12 cellular contexts compared by ENCODE assay signal in the genomic region with DNA sequence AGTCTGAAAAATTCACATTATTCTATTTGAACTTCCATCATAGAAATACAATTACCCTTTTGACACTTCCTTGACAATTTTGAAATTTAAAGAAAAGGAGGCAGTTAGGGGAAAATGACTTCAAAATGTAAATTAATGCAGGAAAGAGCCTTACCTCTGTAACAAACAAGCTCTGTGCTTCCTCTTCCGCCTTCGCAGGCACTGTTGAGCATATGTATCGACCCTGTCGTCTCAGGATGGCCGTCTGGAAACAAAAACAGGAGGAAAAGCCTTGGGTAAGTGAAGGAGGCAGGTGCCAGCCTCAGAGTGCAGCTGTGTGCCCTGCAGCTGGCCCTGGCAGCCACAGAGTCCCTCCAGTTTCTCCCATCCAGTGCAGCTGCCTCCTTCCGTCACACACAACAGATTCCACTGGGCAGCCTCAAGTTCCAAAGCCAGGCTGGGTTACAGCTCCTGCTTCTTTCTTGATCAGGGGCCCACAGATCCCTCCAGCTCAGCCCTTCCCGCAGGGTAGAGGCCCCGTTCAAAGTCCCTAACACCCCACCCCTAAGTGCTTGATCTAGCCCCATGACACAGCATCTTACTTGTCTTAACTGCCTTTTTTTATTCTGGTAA. TPM values are rescaled to one million over a fixed set of nuclear protein-coding genes. Genes with fewer than 3 reads are reported as not detected.
DNase-seq lines count a peak whose midpoint lies in the region; ATAC-seq and TF ChIP-seq lines count a peak whose summit lies in the region.
"Had no signal": no experiment of that assay in that cellular context is flagged by ENCODE, and none has a peak within 500 bp of the region (broad histone marks: within the 10 kb centered on the region; RNA-seq: fewer than 3 reads in every experiment).

No MANE protein-coding gene starts in this region.

- no peak for ATAC-seq in left ventricle myocardium superior
- no peak for ATAC-seq in GM21381 (IDR thresholded peaks at IDR 0.05; ENCODE audit: unreplicated experiment)

- H3K27ac ChIP-seq in left ventricle myocardium inferior (replicated peaks) (peak overlapping the region; percentile 75), vagina (peak overlapping the region; percentile 36), colonic mucosa (no peak overlapping the region)
- H3K27ac ChIP-seq: C4-2B, KMS-11, parathyroid adenoma had no signal

- H3K4me3 ChIP-seq in left ventricle myocardium inferior = no peak overlapping the region
- no peak overlapping the region for H3K4me3 ChIP-seq in vagina
- no peak overlapping the region for H3K4me3 ChIP-seq in colonic mucosa

- peak overlapping the region; percentile 60 for H3K4me3 Mint-ChIP-seq in activated T-helper 1 cell treated with anti-CD3 and anti-CD28 coated beads, Interleukin-12 subunit alpha, Interleukin-12 subunit beta, Interleukin-2, Interleukin-4 antibody, amounts not matched to agents 30 ng/mL and 10 ng/mL and 1 ng/mL, durations not matched to agents 14 hours and 24 hours and 36 hours

- peak overlapping the region; percentile 84 for H3K27ac Mint-ChIP-seq in activated T-helper 1 cell treated with anti-CD3 and anti-CD28 coated beads, Interleukin-12 subunit alpha, Interleukin-12 subunit beta, Interleukin-2, Interleukin-4 antibody, amounts not matched to agents 30 ng/mL and 10 ng/mL and 1 ng/mL, durations not matched to agents 14 hours and 24 hours and 36 hours

- peaks cover 30% of the 10 kb centered on the region for H3K36me3 Mint-ChIP-seq in activated T-helper 1 cell treated with anti-CD3 and anti-CD28 coated beads, Interleukin-12 subunit alpha, Interleukin-12 subunit beta, Interleukin-2, Interleukin-4 antibody, amounts not matched to agents 30 ng/mL and 10 ng/mL and 1 ng/mL, durations not matched to agents 14 hours and 24 hours and 36 hours (ENCODE audit: low read depth)

- no peaks in the 10 kb centered on the region for H3K27me3 ChIP-seq in left ventricle myocardium inferior (ENCODE audit: low read depth)
- no peaks in the 10 kb centered on the region for H3K27me3 ChIP-seq in vagina
- no peaks in the 10 kb centered on the region for H3K27me3 ChIP-seq in colonic mucosa

- H3K9me3 ChIP-seq in left ventricle myocardium inferior (replicated peaks) (peaks cover 19% of the 10 kb centered on the region), vagina (no peaks in the 10 kb centered on the region), colonic mucosa (no peaks in the 10 kb centered on the region)

- TF ChIP-seq CTCF in left ventricle myocardium inferior (IDR thresholded peaks at IDR 0.05; ENCODE audit: borderline replicate concordance) (no peak), vagina (IDR thresholded peaks at IDR 0.05) (no peak), colonic mucosa (IDR thresholded peaks at IDR 0.05) (no peak)

- H3K36me3 ChIP-seq in left ventricle myocardium inferior = peaks cover 11% of the 10 kb centered on the region
- no peaks in the 10 kb centered on the region for H3K36me3 ChIP-seq in vagina
- no peaks in the 10 kb centered on the region for H3K36me3 ChIP-seq in colonic mucosa

- H3K4me1 Mint-ChIP-seq in activated T-helper 1 cell treated with anti-CD3 and anti-CD28 coated beads, Interleukin-12 subunit alpha, Interleukin-12 subunit beta, Interleukin-2, Interleukin-4 antibody, amounts not matched to agents 30 ng/mL and 10 ng/mL and 1 ng/mL, durations not matched to agents 14 hours and 24 hours and 36 hours (ENCODE audit: low read depth) = peaks cover 7% of the 10 kb centered on the region

- peaks cover 18% of the 10 kb centered on the region for H3K9me3 Mint-ChIP-seq in activated T-helper 1 cell treated with anti-CD3 and anti-CD28 coated beads, Interleukin-12 subunit alpha, Interleukin-12 subunit beta, Interleukin-2, Interleukin-4 antibody, amounts not matched to agents 30 ng/mL and 10 ng/mL and 1 ng/mL, durations not matched to agents 14 hours and 24 hours and 36 hours

- H3K9ac ChIP-seq in colonic mucosa (ENCODE audit: low read depth in 2 of 2, low read length in 2 of 2) = no peak overlapping the region
- H3K9ac ChIP-seq: KMS-11, parathyroid adenoma had no signal

- H3K27me3 Mint-ChIP-seq in activated T-helper 1 cell treated with anti-CD3 and anti-CD28 coated beads, Interleukin-12 subunit alpha, Interleukin-12 subunit beta, Interleukin-2, Interleukin-4 antibody, amounts not matched to agents 30 ng/mL and 10 ng/mL and 1 ng/mL, durations not matched to agents 14 hours and 24 hours and 36 hours (ENCODE audit: insufficient read depth) = peaks cover 2% of the 10 kb centered on the region

- no peak for TF ChIP-seq POLR2A in vagina (IDR thresholded peaks at IDR 0.05)

- peaks cover 40% of the 10 kb centered on the region for H3K4me1 ChIP-seq in left ventricle myocardium inferior
- H3K4me1 ChIP-seq in vagina = peaks cover under 1% of the 10 kb centered on the region
- no peaks in the 10 kb centered on the region for H3K4me1 ChIP-seq in colonic mucosa
- H3K4me1 ChIP-seq: parathyroid adenoma had no signal

- intact Hi-C loops in left ventricle myocardium inferior (cut with micrococcal nuclease) (no loop called here), left ventricle myocardium superior (cut with micrococcal nuclease) (no loop called here), vagina (cut with DNase I) (no loop called here), colonic mucosa (cut with DNase I) (no loop called here)
- intact Hi-C loops in activated T-helper 1 cell treated with anti-CD3 and anti-CD28 coated beads, Interleukin-12 subunit alpha, Interleukin-12 subunit beta, Interleukin-2, Interleukin-4 antibody, amounts not matched to agents 30 ng/mL and 10 ng/mL and 1 ng/mL, durations not matched to agents 14 hours and 24 hours and 36 hours (cut with micrococcal nuclease) = loop anchor here (5.0 kb wide), 1 partner anchor 87 kb away; no protein-coding TSS in a partner anchor

- no peak for DNase-seq in left ventricle myocardium inferior
- no peak for DNase-seq in left ventricle myocardium superior
- no peak for DNase-seq in activated T-helper 1 cell treated with anti-CD3 and anti-CD28 coated beads, Interleukin-12 subunit alpha, Interleukin-12 subunit beta, Interleukin-2, Interleukin-4 antibody, amounts not matched to agents 30 ng/mL and 10 ng/mL and 1 ng/mL, durations not matched to agents 14 hours and 24 hours and 36 hours (ENCODE audit: low spot score)
- peak; percentile 49 for DNase-seq in midbrain (lab: John Stamatoyannopoulos, UW)
- no peak for DNase-seq in vagina (ENCODE audit: extremely low spot score in 2 of 2)
- no peak for DNase-seq in NCI-H2171 treated with DMSO at 0.1 percent for 48 hours (lab: John Stamatoyannopoulos, UW)
- DNase-seq in colonic mucosa = no peak
- DNase-seq: T-helper 9 cell had no signal

RNA-seq across cellular contexts. Expression of a gene that starts 47.7 kb away (rescaled TPM):
- total RNA-seq in left ventricle myocardium inferior = 36.8 TPM
- total RNA-seq in left ventricle myocardium superior = 39.6 TPM
- total RNA-seq in activated T-helper 1 cell treated with anti-CD3 and anti-CD28 coated beads, Interleukin-12 subunit alpha, Interleukin-12 subunit beta, Interleukin-2, Interleukin-4 antibody, amounts not matched to agents 30 ng/mL and 10 ng/mL and 1 ng/mL, durations not matched to agents 14 hours and 24 hours and 36 hours = 36.0 and 38.7 TPM in 2 replicates
- 88.4 TPM for total RNA-seq in vagina
- total RNA-seq in colonic mucosa = 10 to 100 TPM; 42.3 to 52.4 TPM
